ENCODE assay signal across 8 cellular contexts in genomic region chr12:104695453-104696148, GRCh38.
DNase-seq lines count a peak whose midpoint lies in the region; ATAC-seq and TF ChIP-seq lines count a peak whose summit lies in the region.

No MANE protein-coding gene starts in this region.

- CTCF ChIA-PET in HEK293 (lab: Yijun Ruan, JAX): interaction anchor here (0.6 kb wide), 1 partner anchor 25 kb away, joined by 5 read pairs; no protein-coding TSS in a partner anchor

- peaks cover 0 to 4% (median 0%) of the 10 kb centered on the region in 45 donors for H3K27me3 ChIP-seq in dorsolateral prefrontal cortex

- no peaks in the 10 kb centered on the region for H3K36me3 ChIP-seq in HEK293 (ENCODE audit: control insufficient read depth in 2 of 2, insufficient read depth in 1 of 2, low read length in 2 of 2)

- peaks cover 5% of the 10 kb centered on the region; the same call in 1 of the 2 replicates for H3K4me1 ChIP-seq in HEK293 (ENCODE audit: control insufficient read depth, insufficient read depth, low read length)

- POLR2A ChIA-PET in HEK293 (lab: Yijun Ruan, JAX): no interaction called here

- no peak for TF ChIP-seq CTCF in HEK293 (tag by site-specific recombination; IDR thresholded peaks at IDR 0.05)
- TF ChIP-seq CTCF in dorsolateral prefrontal cortex (IDR thresholded peaks at IDR 0.05 in 54 of 56, conservative IDR thresholded peaks at IDR 0.05 in 2 of 56; ENCODE audit: low read depth in 1 of 56, partially characterized antibody in 56 of 56): no peak

- no peak overlapping the region for H3K27ac ChIP-seq in HEK293 (ENCODE audit: extremely low read depth, low read depth, low read length)
- peak overlapping the region in 1 of 59 donors; percentile 26 for H3K27ac ChIP-seq in dorsolateral prefrontal cortex

- DNase-seq in COLO829 (ENCODE audit: low spot score) (peak; percentile 53), NCI-H2171 (lab: John Stamatoyannopoulos, UW) (peak; percentile 93), hepatic stellate cell (ENCODE audit: low spot score) (peak; percentile 49), dorsolateral prefrontal cortex (no peak)
- DNase-seq in activated CD8-positive, alpha-beta memory T cell treated with anti-CD3 and anti-CD28 coated beads, Interleukin-2, amount 50 U/mL, for 48 hours: peak; percentile 85
- DNase-seq in stimulated activated naive CD4-positive, alpha-beta T cell treated with Interleukin-2 at 50 U/mL for 16 hours (lab: John Stamatoyannopoulos, UW): peak; percentile 84

- ATAC-seq in HG03520 (IDR thresholded peaks at IDR 0.05; ENCODE audit: unreplicated experiment): no peak

- intact Hi-C loops in dorsolateral prefrontal cortex (cut with DNase I): no loop called here

- H3K9me3 ChIP-seq in HEK293 (ENCODE audit: control insufficient read depth, insufficient read depth, low read depth, low read length): no peaks in the 10 kb centered on the region

- H3K4me3 ChIP-seq in HEK293 (ENCODE audit: low read depth, low read length): no peak overlapping the region
- H3K4me3 ChIP-seq in dorsolateral prefrontal cortex: no peak overlapping the region

TF ChIP-seq in HEK293, 187 proteins besides CTCF, POLR2A, EP300 and RAD21 (continues in another document):
- TF ChIP-seq ZIC2 (tag by site-specific recombination; IDR thresholded peaks at IDR 0.05) (peak; percentile 98), KLF1 (tag by site-specific recombination; IDR thresholded peaks at IDR 0.05) (no peak), ZNF561 (tag by site-specific recombination; IDR thresholded peaks at IDR 0.05; ENCODE audit: borderline replicate concordance) (peak; percentile 60; the same call in 1 of the 2 replicates), ZFP69B (tag by site-specific recombination; IDR thresholded peaks at IDR 0.05) (no peak), ZNF501 (tag by site-specific recombination; IDR thresholded peaks at IDR 0.05) (no peak), ZNF777 (tag by site-specific recombination; IDR thresholded peaks at IDR 0.05; ENCODE audit: borderline replicate concordance) (no peak), BCL11B (tag by site-specific recombination; IDR thresholded peaks at IDR 0.05; ENCODE audit: low read depth) (no peak), ZNF629 (tag by site-specific recombination; IDR thresholded peaks at IDR 0.05) (peak; percentile 65; the same call in 1 of the 2 replicates), BCL6B (tag by site-specific recombination; IDR thresholded peaks at IDR 0.05) (no peak), PATZ1 (tag by site-specific recombination; IDR thresholded peaks at IDR 0.05) (no peak), HOXA7 (CRISPR knock-in tag; IDR thresholded peaks at IDR 0.05; ENCODE audit: borderline replicate concordance) (no peak), WT1 (tag by site-specific recombination; IDR thresholded peaks at IDR 0.05) (peak; percentile 50), ZNF184 (tag by site-specific recombination; IDR thresholded peaks at IDR 0.05) (no peak), ZNF140 (tag by site-specific recombination; IDR thresholded peaks at IDR 0.05) (no peak), ZBTB21 (tag by site-specific recombination; IDR thresholded peaks at IDR 0.05) (no peak), ZNF654 (tag by site-specific recombination; IDR thresholded peaks at IDR 0.05; ENCODE audit: low read depth) (no peak), HOXD13 (CRISPR knock-in tag; IDR thresholded peaks at IDR 0.05; ENCODE audit: borderline replicate concordance) (no peak), ZNF366 (tag by site-specific recombination; conservative IDR thresholded peaks at IDR 0.05) (no peak), ZNF202 (tag by site-specific recombination; IDR thresholded peaks at IDR 0.05; ENCODE audit: borderline replicate concordance) (no peak), ZNF391 (tag by site-specific recombination; IDR thresholded peaks at IDR 0.05; ENCODE audit: borderline replicate concordance, low read depth) (no peak), ZNF544 (tag by site-specific recombination; IDR thresholded peaks at IDR 0.05) (no peak), ZSCAN4 (tag by site-specific recombination; IDR thresholded peaks at IDR 0.05) (no peak), BCL11A (tag by site-specific recombination; IDR thresholded peaks at IDR 0.05; ENCODE audit: low read depth) (no peak), ZNF37A (tag by site-specific recombination; IDR thresholded peaks at IDR 0.05) (no peak), ZNF138 (tag by site-specific recombination; IDR thresholded peaks at IDR 0.05; ENCODE audit: borderline replicate concordance) (no peak), EGR2 (tag by site-specific recombination; IDR thresholded peaks at IDR 0.05; ENCODE audit: low read depth) (no peak), ZSCAN30 (tag by site-specific recombination; IDR thresholded peaks at IDR 0.05) (no peak), ZNF529 (tag by site-specific recombination; IDR thresholded peaks at IDR 0.05; ENCODE audit: insufficient replicate concordance) (no peak), ZNF350 (tag by site-specific recombination; IDR thresholded peaks at IDR 0.05) (no peak), ZNF843 (tag by site-specific recombination; IDR thresholded peaks at IDR 0.05) (0 out of 2 replicates have a peak, but pooled peaks have one; percentile 26), ZNF223 (tag by site-specific recombination; IDR thresholded peaks at IDR 0.05) (no peak), GFI1B (tag by site-specific recombination; IDR thresholded peaks at IDR 0.05) (no peak), ZNF169 (tag by site-specific recombination; IDR thresholded peaks at IDR 0.05) (no peak)
- TF ChIP-seq, protein P1, sequence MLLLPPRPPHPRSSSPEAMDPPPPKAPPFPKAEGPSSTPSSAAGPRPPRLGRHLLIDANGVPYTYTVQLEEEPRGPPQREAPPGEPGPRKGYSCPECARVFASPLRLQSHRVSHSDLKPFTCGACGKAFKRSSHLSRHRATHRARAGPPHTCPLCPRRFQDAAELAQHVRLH (tag by site-specific recombination; IDR thresholded peaks at IDR 0.05): no peak

Comparison
In these comparisons a context has a peak if more than half of its experiments do, and no peak if none do; other contexts are left out.
1. DNase-seq: peak in COLO829 (single experiment), NCI-H2171 (single experiment), activated CD8-positive, alpha-beta memory T cell treated with anti-CD3 and anti-CD28 coated beads, Interleukin-2, amount 50 U/mL, for 48 hours (single experiment), hepatic stellate cell (single experiment) and stimulated activated naive CD4-positive, alpha-beta T cell treated with Interleukin-2 at 50 U/mL for 16 hours (single experiment); none in dorsolateral prefrontal cortex (0 of 10).